1 cellular context compared by ENCODE assay signal in the genomic region with DNA sequence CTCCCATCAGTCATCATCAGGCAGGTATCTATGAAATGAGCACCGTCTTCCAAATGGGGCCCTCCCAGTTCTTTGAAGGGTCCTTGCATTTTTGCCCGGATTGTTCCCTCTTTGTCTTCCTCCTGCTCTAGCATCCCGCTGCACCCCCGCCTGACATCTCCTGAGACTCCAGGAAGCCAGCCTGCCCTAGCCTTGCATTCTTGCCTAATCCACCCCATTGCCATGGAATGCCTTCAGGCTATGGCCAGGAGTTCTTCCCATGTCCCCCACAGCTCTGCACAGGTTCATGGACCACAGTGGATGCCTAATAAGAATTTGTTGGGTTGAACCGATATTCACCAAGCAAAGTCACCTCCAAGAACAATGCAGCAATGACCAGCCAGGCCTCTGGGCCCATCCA.
TF ChIP-seq lines count a peak whose summit lies in the region.

No MANE protein-coding gene starts in this region.

TF ChIP-seq in H1, 55 proteins besides CTCF, POLR2A, EP300 and RAD21:
- TF ChIP-seq GABPA (IDR thresholded peaks at IDR 0.05; ENCODE audit: borderline replicate concordance, insufficient read depth, low read length), result no peak
- peak; percentile 79 for TF ChIP-seq TEAD4 (IDR thresholded peaks at IDR 0.05; ENCODE audit: low read depth, low read length)
- no peak for TF ChIP-seq SP4 (IDR thresholded peaks at IDR 0.05; ENCODE audit: low read length)
- no peak for TF ChIP-seq SP2 (IDR thresholded peaks at IDR 0.05; ENCODE audit: low read length)
- TF ChIP-seq KDM5A (IDR thresholded peaks at IDR 0.05; ENCODE audit: low read length), result no peak
- TF ChIP-seq GTF2F1 (IDR thresholded peaks at IDR 0.05; ENCODE audit: borderline replicate concordance, low read depth, low read length), result no peak
- TF ChIP-seq HDAC6 (IDR thresholded peaks at IDR 0.05; ENCODE audit: low read depth, low read length), result no peak
- no peak for TF ChIP-seq SUZ12 (IDR thresholded peaks at IDR 0.05; ENCODE audit: low read length)
- no peak for TF ChIP-seq RBBP5 (IDR thresholded peaks at IDR 0.05; ENCODE audit: borderline replicate concordance, low read depth, low read length)
- TF ChIP-seq CEBPB (IDR thresholded peaks at IDR 0.05; ENCODE audit: low read depth, low read length), result peak; percentile 59
- TF ChIP-seq CBX5 (IDR thresholded peaks at IDR 0.05; ENCODE audit: low read depth, low read length), result no peak
- no peak for TF ChIP-seq POLR2AphosphoS5 (IDR thresholded peaks at IDR 0.05; ENCODE audit: low read depth, low read length)
TF ChIP-seq in H1: peak in this region for 2.
